ENCODE assay signal across 8 cellular contexts in the genomic region with DNA sequence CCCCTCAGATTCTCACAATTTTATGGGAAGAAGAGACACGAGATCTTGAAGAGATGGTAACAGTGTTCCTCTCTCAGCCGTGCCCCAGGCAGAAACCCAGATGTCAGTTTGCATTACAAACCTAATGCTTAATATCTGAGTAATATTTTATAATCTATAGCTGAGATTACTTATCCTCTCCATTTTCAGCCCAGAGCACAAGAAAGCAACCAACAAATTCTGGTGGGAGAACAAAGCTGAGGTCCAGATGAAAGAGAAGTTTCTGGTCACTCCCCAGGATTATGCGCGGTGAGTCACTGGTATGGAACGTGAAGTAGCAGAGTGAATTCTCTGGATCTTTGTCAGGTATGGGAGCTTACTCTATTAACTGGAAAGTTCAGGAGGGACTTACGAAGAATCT. TPM values are rescaled to one million over a fixed set of nuclear protein-coding genes. Genes with fewer than 3 reads are reported as not detected.
DNase-seq lines count a peak whose midpoint lies in the region; ATAC-seq, FAIRE-seq and TF ChIP-seq lines count a peak whose summit lies in the region.

No MANE protein-coding gene starts in this region.

- intact Hi-C loops in sciatic nerve (cut with DNase I), result no loop called here

- H3K4me3 ChIP-seq in OCI-LY3 (ENCODE audit: low read length), result peak overlapping the region; percentile 93

- no peak overlapping the region for H2AFZ ChIP-seq in OCI-LY3 (ENCODE audit: low read depth, low read length)

- no peak overlapping the region for H3K27ac Mint-ChIP-seq in endothelial cell (ENCODE audit: unreplicated experiment)
- peak overlapping the region; percentile 63 for H3K27ac Mint-ChIP-seq in neural crest cell (ENCODE audit: unreplicated experiment)

- peak overlapping the region; percentile 81 for H3K4me2 ChIP-seq in OCI-LY3 (ENCODE audit: low read length)

- no peaks in the 10 kb centered on the region for H3K36me3 Mint-ChIP-seq in endothelial cell (ENCODE audit: low read depth, unreplicated experiment)
- H3K36me3 Mint-ChIP-seq in neural crest cell (ENCODE audit: low read depth), result peaks cover 6% of the 10 kb centered on the region

- TF ChIP-seq CTCF in OCI-LY3 (IDR thresholded peaks at IDR 0.05; ENCODE audit: low read depth, low read length) (no peak), endothelial cell (IDR thresholded peaks at IDR 0.05; ENCODE audit: unreplicated experiment) (no peak), neural crest cell (conservative IDR thresholded peaks at IDR 0.05) (no peak)

- H3K27me3 Mint-ChIP-seq in endothelial cell (ENCODE audit: unreplicated experiment), result peaks cover 7% of the 10 kb centered on the region
- no peaks in the 10 kb centered on the region for H3K27me3 Mint-ChIP-seq in neural crest cell (ENCODE audit: low read depth)

- H3K9me3 Mint-ChIP-seq in endothelial cell (ENCODE audit: unreplicated experiment) (no peaks in the 10 kb centered on the region), neural crest cell (no peaks in the 10 kb centered on the region)

- DNase-seq in EL, result peak; percentile 91
- no peak for DNase-seq in endothelial cell (ENCODE audit: low spot score)
- no peak for DNase-seq in neural crest cell (ENCODE audit: low read depth, low spot score)
- no peak for DNase-seq in frontal cortex (ENCODE audit: low spot score in 2 of 2)
- DNase-seq in Ammon's horn (ENCODE audit: low spot score), result no peak
- no peak for DNase-seq in left lobe of liver (ENCODE audit: low spot score)
- DNase-seq in sciatic nerve (ENCODE audit: low spot score), result no peak

- H3K79me2 ChIP-seq in OCI-LY3 (ENCODE audit: low read length), result peaks cover 34% of the 10 kb centered on the region

- H3K27me3 ChIP-seq in OCI-LY3 (ENCODE audit: low read depth, low read length), result no peaks in the 10 kb centered on the region

- H3K27ac ChIP-seq in OCI-LY3 (ENCODE audit: low read length), result no peak overlapping the region

- no peaks in the 10 kb centered on the region for H4K20me1 ChIP-seq in OCI-LY3 (ENCODE audit: insufficient read depth, low read length)

- ATAC-seq in left lobe of liver (no peak), sciatic nerve (no peak)

- H3K9me3 ChIP-seq in OCI-LY3 (ENCODE audit: insufficient read depth, low read length), result no peaks in the 10 kb centered on the region

- peak overlapping the region; percentile 98 for H3K4me3 Mint-ChIP-seq in endothelial cell (ENCODE audit: unreplicated experiment)
- H3K4me3 Mint-ChIP-seq in neural crest cell, result peak overlapping the region; percentile 99

- no peak for FAIRE-seq in frontal cortex (lab: Jason Lieb, UNC)

- H3K4me1 Mint-ChIP-seq in endothelial cell (ENCODE audit: unreplicated experiment) (peaks cover 21% of the 10 kb centered on the region), neural crest cell (peaks cover 35% of the 10 kb centered on the region)

- peaks cover 12% of the 10 kb centered on the region for H3K4me1 ChIP-seq in OCI-LY3 (ENCODE audit: low read length)

- H3K36me3 ChIP-seq in OCI-LY3 (replicated peaks; ENCODE audit: low read depth, low read length), result peaks cover 12% of the 10 kb centered on the region

- H3K9ac ChIP-seq in OCI-LY3 (ENCODE audit: low read length), result peak overlapping the region; percentile 79

RNA-seq across cellular contexts. Expression of a gene that starts 0.9 kb away (rescaled TPM):
- total RNA-seq in endothelial cell (ENCODE audit: unreplicated experiment) (34.7 TPM), neural crest cell (32.5 and 35.1 TPM in 2 replicates), frontal cortex (23.6 TPM), left lobe of liver (14.7 TPM), sciatic nerve (57.0 TPM)

RNA-seq across cellular contexts. Expression of a gene that starts 19.3 kb away (rescaled TPM):
- total RNA-seq in endothelial cell (ENCODE audit: unreplicated experiment) (1,293 TPM), neural crest cell (1,203 and 1,208 TPM in 2 replicates), frontal cortex (1,027 TPM), left lobe of liver (307 TPM), sciatic nerve (815 TPM)

RNA-seq across cellular contexts. Expression of a gene that starts 19.7 kb away (rescaled TPM):
- total RNA-seq in endothelial cell (ENCODE audit: unreplicated experiment) (60.4 TPM), neural crest cell (88.1 and 90.1 TPM in 2 replicates), frontal cortex (68.1 TPM), left lobe of liver (18.0 TPM), sciatic nerve (61.9 TPM)

RNA-seq across cellular contexts. Expression of a gene that starts 27.3 kb away (rescaled TPM):
- total RNA-seq in endothelial cell (ENCODE audit: unreplicated experiment) (not detected), neural crest cell (not detected in 2 replicates), frontal cortex (not detected), left lobe of liver (not detected), sciatic nerve (not detected)

RNA-seq across cellular contexts. Expression of a gene that starts 31.9 kb away (rescaled TPM):
- 21.9 TPM for total RNA-seq in endothelial cell (ENCODE audit: unreplicated experiment)
- 50.2 and 50.3 TPM in 2 replicates for total RNA-seq in neural crest cell
- total RNA-seq in frontal cortex, result 7.7 TPM
- total RNA-seq in left lobe of liver, result 155 TPM
- 14.8 TPM for total RNA-seq in sciatic nerve
